18 cellular contexts compared by ENCODE assay signal in genomic region chr10:101285519-101286070, GRCh38. TPM values are rescaled to one million over a fixed set of nuclear protein-coding genes. Genes with fewer than 3 reads are reported as not detected.
DNase-seq lines count a peak whose midpoint lies in the region; ATAC-seq lines count a peak whose summit lies in the region.
"Had no signal": no experiment of that assay in that cellular context is flagged by ENCODE, and none has a peak within 500 bp of the region (broad histone marks: within the 10 kb centered on the region; RNA-seq: fewer than 3 reads in every experiment).

No MANE protein-coding gene starts in this region.

- H3K27me3 Mint-ChIP-seq in activated CD4-positive, alpha-beta T cell treated with anti-CD3 and anti-CD28 coated beads, Interleukin-2, amount 10 ng/mL, durations not matched to agents 24 days and 14 days, result peaks cover 74% of the 10 kb centered on the region

- no peaks in the 10 kb centered on the region for H3K9me3 Mint-ChIP-seq in activated naive CD4-positive, alpha-beta T cell treated with anti-CD3 and anti-CD28 coated beads, Interleukin-2, amount 50 U/mL, for 72 hours
- no peaks in the 10 kb centered on the region for H3K9me3 Mint-ChIP-seq in activated CD4-positive, alpha-beta T cell treated with anti-CD3 and anti-CD28 coated beads, Interleukin-2, amount 10 ng/mL, durations not matched to agents 24 days and 14 days
- H3K9me3 Mint-ChIP-seq: naive thymus-derived CD8-positive, alpha-beta T cell had no signal

- H3K4me3 Mint-ChIP-seq in activated CD4-positive, alpha-beta T cell treated with anti-CD3 and anti-CD28 coated beads, Interleukin-2, amount 10 ng/mL, durations not matched to agents 24 days and 14 days, result no peak overlapping the region
- H3K4me3 Mint-ChIP-seq: activated naive CD8-positive, alpha-beta T cell had no signal

- peak; percentile 28 for ATAC-seq in left lobe of liver
- ATAC-seq in activated naive CD4-positive, alpha-beta T cell treated with anti-CD3 and anti-CD28 coated beads, Interleukin-2, amount 50 U/mL, for 72 hours, result no peak
- ATAC-seq: left ventricle myocardium superior; naive thymus-derived CD8-positive, alpha-beta T cell had no signal

- peaks cover 2% of the 10 kb centered on the region for H3K4me1 Mint-ChIP-seq in activated CD4-positive, alpha-beta T cell treated with anti-CD3 and anti-CD28 coated beads, Interleukin-2, amount 10 ng/mL, durations not matched to agents 24 days and 14 days

- intact Hi-C loops in activated CD4-positive, alpha-beta T cell treated with anti-CD3 and anti-CD28 coated beads, Interleukin-2, amount 10 ng/mL, durations not matched to agents 24 days and 14 days (cut with micrococcal nuclease), result no loop called here

- H3K27ac Mint-ChIP-seq in activated naive CD4-positive, alpha-beta T cell treated with anti-CD3 and anti-CD28 coated beads, Interleukin-2, amount 50 U/mL, for 72 hours, result no peak overlapping the region
- H3K27ac Mint-ChIP-seq in activated CD4-positive, alpha-beta T cell treated with anti-CD3 and anti-CD28 coated beads, Interleukin-2, amount 10 ng/mL, durations not matched to agents 24 days and 14 days, result no peak overlapping the region
- H3K27ac Mint-ChIP-seq: activated naive CD8-positive, alpha-beta T cell had no signal

- DNase-seq in ELF-1 (ENCODE audit: low read depth, low spot score), result peak; percentile 90
- DNase-seq in NCI-H146 (lab: John Stamatoyannopoulos, UW), result peak; percentile 60
- DNase-seq in NCI-H774 (lab: John Stamatoyannopoulos, UW), result peak; percentile 12
- DNase-seq in left lobe of liver (ENCODE audit: low spot score), result no peak
- no peak for DNase-seq in activated naive CD4-positive, alpha-beta T cell treated with anti-CD3 and anti-CD28 coated beads, Interleukin-2, amount 50 U/mL, for 72 hours (ENCODE audit: low spot score in 2 of 2)
- DNase-seq in UCSD-AML1 (lab: John Stamatoyannopoulos, UW; ENCODE audit: unreplicated experiment), result no peak
- no peak for DNase-seq in effector CD8-positive, alpha-beta T cell (lab: John Stamatoyannopoulos, UW)
- DNase-seq in activated CD4-positive, alpha-beta T cell treated with anti-CD3 and anti-CD28 coated beads, Interleukin-2, amount 10 ng/mL, durations not matched to agents 24 days and 14 days, result no peak
- DNase-seq: central memory CD4-positive, alpha-beta T cell; left ventricle myocardium superior; naive thymus-derived CD8-positive, alpha-beta T cell; NCI-H446 treated with DMSO at 0.1 percent for 48 hours; stomach; WERI-Rb-1 had no signal

- no peaks in the 10 kb centered on the region for H3K36me3 Mint-ChIP-seq in activated naive CD4-positive, alpha-beta T cell treated with anti-CD3 and anti-CD28 coated beads, Interleukin-2, amount 50 U/mL, for 72 hours
- H3K36me3 Mint-ChIP-seq in activated CD4-positive, alpha-beta T cell treated with anti-CD3 and anti-CD28 coated beads, Interleukin-2, amount 10 ng/mL, durations not matched to agents 24 days and 14 days (ENCODE audit: low read depth), result no peaks in the 10 kb centered on the region
- H3K36me3 Mint-ChIP-seq: activated naive CD8-positive, alpha-beta T cell had no signal

RNA-seq across cellular contexts. Expression of gene LBX1, which starts 56.3 kb away (rescaled TPM):
- total RNA-seq in left lobe of liver, result not detected
- total RNA-seq in activated naive CD4-positive, alpha-beta T cell treated with anti-CD3 and anti-CD28 coated beads, Interleukin-2, amount 50 U/mL, for 72 hours, result not detected
- total RNA-seq in activated CD4-positive, alpha-beta T cell treated with anti-CD3 and anti-CD28 coated beads, Interleukin-2, amount 10 ng/mL, durations not matched to agents 24 days and 14 days, result not detected in 2 replicates
- total RNA-seq: endothelial cell of umbilical vein; glomerular endothelial cell; left ventricle myocardium superior; naive thymus-derived CD8-positive, alpha-beta T cell; SJSA1; stomach had no signal

Comparison
In these comparisons a context has a peak if more than half of its experiments do, and no peak if none do; other contexts are left out.
1. DNase-seq: peak in ELF-1 (single experiment), NCI-H146 (single experiment) and NCI-H774 (single experiment); none in left lobe of liver (single experiment), activated naive CD4-positive, alpha-beta T cell treated with anti-CD3 and anti-CD28 coated beads, Interleukin-2, amount 50 U/mL, for 72 hours (0 of 2), UCSD-AML1 (single experiment), effector CD8-positive, alpha-beta T cell (single experiment) and activated CD4-positive, alpha-beta T cell treated with anti-CD3 and anti-CD28 coated beads, Interleukin-2, amount 10 ng/mL, durations not matched to agents 24 days and 14 days (single experiment).